Comparison of ENCODE assay signal across 32 cellular contexts in the genomic region with DNA sequence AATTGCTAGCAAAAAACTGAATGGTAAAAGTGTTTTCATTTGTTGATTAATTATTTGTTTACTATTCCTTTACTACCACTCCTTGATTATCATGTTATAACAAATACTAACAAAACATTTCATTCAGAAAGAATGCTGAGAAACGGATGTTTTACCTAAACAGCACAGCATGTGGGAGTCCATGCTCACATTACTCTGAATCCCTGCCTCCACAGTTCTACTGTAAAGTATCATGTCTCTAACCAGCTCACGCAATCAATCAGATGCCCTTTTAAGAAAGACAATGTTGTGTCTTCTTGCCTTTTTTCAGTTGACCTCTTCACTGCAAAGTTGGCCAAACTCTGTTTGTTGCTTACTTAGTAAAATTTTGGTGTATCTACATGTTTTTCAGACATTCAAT.
"Had no signal": no experiment of that assay in that cellular context is flagged by ENCODE, and none has a peak within 500 bp of the region (broad histone marks: within the 10 kb centered on the region; RNA-seq: fewer than 3 reads in every experiment).

No MANE protein-coding gene starts in this region.

- H3K27me3 ChIP-seq: body of pancreas, cardiac muscle cell, dorsolateral prefrontal cortex, foreskin keratinocyte, heart right ventricle, pancreas, sigmoid colon, uterus had no signal

- H3K27ac Mint-ChIP-seq: activated CD4-positive, alpha-beta T cell treated with anti-CD3 and anti-CD28 coated beads for 36 hours; activated naive CD4-positive, alpha-beta T cell treated with anti-CD3 and anti-CD28 coated beads, Interleukin-2, amount 50 U/mL, for 72 hours; activated T-cell treated with anti-CD3 and anti-CD28 coated beads, Interleukin-2, amount 50 U/mL, for 72 hours; mesothelial cell of epicardium; naive B cell; stimulated activated effector memory CD8-positive, alpha-beta T cell treated with anti-CD3 and anti-CD28 coated beads, Interleukin-12 subunit alpha, Interleukin-12 subunit beta, amount 100 ng/mL, for 72 hours; stimulated activated naive CD8-positive, alpha-beta T cell treated with anti-CD3 and anti-CD28 coated beads, Interleukin-15, Interleukin-2, amounts not matched to agents 100 ng/mL and 50 ng/mL, for 24 hours; T-helper 2 cell treated with Interferon-gamma antibody and Interleukin-4, amounts not matched to agents 5 μg/mL and 100 μg/mL, for 36 hours had no signal

- ATAC-seq: activated CD4-positive, alpha-beta T cell treated with anti-CD3 and anti-CD28 coated beads for 36 hours; activated naive CD4-positive, alpha-beta T cell treated with anti-CD3 and anti-CD28 coated beads, Interleukin-2, amount 50 U/mL, for 72 hours; activated T-cell treated with anti-CD3 and anti-CD28 coated beads, Interleukin-2, amount 50 U/mL, for 72 hours; body of pancreas; esophagus mucosa; foreskin keratinocyte; heart right ventricle; left ventricle myocardium superior; pancreas; stimulated activated effector memory CD8-positive, alpha-beta T cell treated with anti-CD3 and anti-CD28 coated beads, Interleukin-12 subunit alpha, Interleukin-12 subunit beta, amount 100 ng/mL, for 72 hours had no signal

- H3K36me3 Mint-ChIP-seq: activated naive CD4-positive, alpha-beta T cell treated with anti-CD3 and anti-CD28 coated beads, Interleukin-2, amount 50 U/mL, for 72 hours; mesothelial cell of epicardium; naive B cell; stimulated activated effector memory CD8-positive, alpha-beta T cell treated with anti-CD3 and anti-CD28 coated beads, Interleukin-12 subunit alpha, Interleukin-12 subunit beta, amount 100 ng/mL, for 72 hours had no signal

- H3K4me3 Mint-ChIP-seq: activated CD4-positive, alpha-beta T cell treated with anti-CD3 and anti-CD28 coated beads for 36 hours; activated T-cell treated with anti-CD3 and anti-CD28 coated beads, Interleukin-2, amount 50 U/mL, for 72 hours; mesothelial cell of epicardium; naive B cell; stimulated activated effector memory CD8-positive, alpha-beta T cell treated with anti-CD3 and anti-CD28 coated beads, Interleukin-12 subunit alpha, Interleukin-12 subunit beta, amount 100 ng/mL, for 72 hours; stimulated activated naive CD8-positive, alpha-beta T cell treated with anti-CD3 and anti-CD28 coated beads, Interleukin-15, Interleukin-2, amounts not matched to agents 100 ng/mL and 50 ng/mL, for 24 hours; T-helper 2 cell treated with Interferon-gamma antibody and Interleukin-4, amounts not matched to agents 5 μg/mL and 100 μg/mL, for 36 hours had no signal

- H3K9me3 ChIP-seq: body of pancreas, heart right ventricle, pancreas, prostate gland, sigmoid colon, thoracic aorta, uterus had no signal

- H3K36me3 ChIP-seq: cardiac muscle cell, heart right ventricle, pancreas, prostate gland, thoracic aorta, uterus had no signal

- H3K27me3 Mint-ChIP-seq: naive B cell had no signal

- H3K4me1 ChIP-seq: body of pancreas, heart right ventricle, prostate gland, sigmoid colon, uterus had no signal

- DNase-seq: activated CD4-positive, alpha-beta T cell treated with anti-CD3 and anti-CD28 coated beads for 36 hours; activated CD4-positive, CD25-positive, alpha-beta regulatory T cell; activated naive CD4-positive, alpha-beta T cell; activated T-cell treated with anti-CD3 and anti-CD28 coated beads for 4 hours; activated T-cell treated with anti-CD3 and anti-CD28 coated beads, Interleukin-2, amount 50 U/mL, for 72 hours; anterior cingulate cortex; body of pancreas; cerebellar nuclear complex; dorsolateral prefrontal cortex; effector memory CD4-positive, alpha-beta T cell; heart right ventricle; islet precursor cell; left ventricle myocardium superior; naive B cell; nucleus accumbens; pancreas; retina; sigmoid colon; small intestine; stimulated activated CD4-positive, alpha-beta T cell treated with anti-CD3 and anti-CD28 coated beads, Interleukin-4, amount 100 ng/mL, for 24 hours; uterus had no signal

- H3K4me1 Mint-ChIP-seq: activated CD4-positive, alpha-beta T cell treated with anti-CD3 and anti-CD28 coated beads for 36 hours; naive B cell; stimulated activated effector memory CD8-positive, alpha-beta T cell treated with anti-CD3 and anti-CD28 coated beads, Interleukin-12 subunit alpha, Interleukin-12 subunit beta, amount 100 ng/mL, for 72 hours had no signal

- H3K27ac ChIP-seq: body of pancreas, cardiac muscle cell, coronary artery, dorsolateral prefrontal cortex, foreskin keratinocyte, heart right ventricle, pancreas, prostate gland, sigmoid colon, thoracic aorta, uterus had no signal

- H3K9me3 Mint-ChIP-seq: activated naive CD4-positive, alpha-beta T cell treated with anti-CD3 and anti-CD28 coated beads, Interleukin-2, amount 50 U/mL, for 72 hours; activated T-cell treated with anti-CD3 and anti-CD28 coated beads, Interleukin-2, amount 50 U/mL, for 72 hours; mesothelial cell of epicardium; naive B cell; stimulated activated effector memory CD8-positive, alpha-beta T cell treated with anti-CD3 and anti-CD28 coated beads, Interleukin-12 subunit alpha, Interleukin-12 subunit beta, amount 100 ng/mL, for 72 hours; stimulated activated naive CD8-positive, alpha-beta T cell treated with anti-CD3 and anti-CD28 coated beads, Interleukin-15, Interleukin-2, amounts not matched to agents 100 ng/mL and 50 ng/mL, for 24 hours; T-helper 2 cell treated with Interferon-gamma antibody and Interleukin-4, amounts not matched to agents 5 μg/mL and 100 μg/mL, for 36 hours had no signal

- H3K4me3 ChIP-seq: body of pancreas, cardiac muscle cell, coronary artery, dorsolateral prefrontal cortex, heart right ventricle, pancreas, prostate gland, sigmoid colon, thoracic aorta, uterus had no signal
